1 cellular context compared by ENCODE assay signal in genomic region chr7:35893649-35894048, GRCh38.
TF ChIP-seq lines count a peak whose summit lies in the region.

No MANE protein-coding gene starts in this region.

TF ChIP-seq in GM23338, 12 proteins besides CTCF, POLR2A, EP300 and RAD21 (continued from another document):
- TF ChIP-seq ZNF462 (CRISPR knock-in tag; IDR thresholded peaks at IDR 0.05): no peak
- no peak for TF ChIP-seq ZNF114 (CRISPR knock-in tag; IDR thresholded peaks at IDR 0.05)
- TF ChIP-seq STAT1 (IDR thresholded peaks at IDR 0.05; ENCODE audit: unreplicated experiment): no peak
- no peak for TF ChIP-seq POLR2AphosphoS5 (IDR thresholded peaks at IDR 0.05; ENCODE audit: low read depth)
- no peak for TF ChIP-seq NANOG (IDR thresholded peaks at IDR 0.05; ENCODE audit: borderline replicate concordance)
- TF ChIP-seq ETS1 (IDR thresholded peaks at IDR 0.05): no peak
- no peak for TF ChIP-seq CREB1 (CRISPR knock-in tag; IDR thresholded peaks at IDR 0.05; ENCODE audit: low read depth)
- no peak for TF ChIP-seq REST (IDR thresholded peaks at IDR 0.05; ENCODE audit: unreplicated experiment)
- TF ChIP-seq EZH2phosphoT487 (IDR thresholded peaks at IDR 0.05; ENCODE audit: unreplicated experiment): no peak
- TF ChIP-seq JUNB (IDR thresholded peaks at IDR 0.05; ENCODE audit: unreplicated experiment): no peak
